1 cellular context compared by ENCODE assay signal in the genomic region with DNA sequence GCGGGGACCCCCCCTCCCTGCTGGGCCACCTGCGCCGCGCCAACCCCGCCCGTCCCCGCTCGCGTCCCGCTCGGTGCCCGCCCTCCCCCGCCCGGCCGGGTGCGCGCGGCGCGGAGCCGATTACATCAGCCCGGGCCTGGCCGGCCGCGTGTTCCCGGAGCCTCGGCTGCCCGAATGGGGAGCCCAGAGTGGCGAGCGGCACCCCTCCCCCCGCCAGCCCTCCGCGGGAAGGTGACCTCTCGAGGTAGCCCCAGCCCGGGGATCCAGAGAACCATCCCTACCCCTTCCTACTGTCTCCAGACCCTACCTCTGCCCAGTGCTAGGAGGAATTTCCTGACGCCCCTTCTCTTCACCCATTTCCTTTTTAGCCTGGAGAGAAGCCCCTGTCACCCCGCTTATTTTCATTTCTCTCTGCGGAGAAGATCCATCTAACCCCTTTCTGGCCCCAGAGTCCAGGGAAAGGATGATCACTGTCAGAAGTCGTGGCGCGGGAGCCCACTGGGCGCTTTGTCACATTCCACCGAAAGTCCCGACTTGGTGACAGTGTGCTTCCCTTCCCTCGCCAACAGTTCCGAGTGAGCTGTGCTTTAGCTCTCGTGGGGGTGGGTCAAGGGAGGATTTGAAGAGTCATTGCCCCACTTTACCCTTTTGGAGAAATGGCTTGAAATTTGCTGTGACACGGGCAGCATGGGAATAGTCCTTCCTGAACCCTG.
TF ChIP-seq lines count a peak whose summit lies in the region.

No MANE protein-coding gene starts in this region.

TF ChIP-seq in HepG2, 621 proteins besides CTCF, POLR2A, EP300 and RAD21 (continued from another document and continues in another):
- no peak; the same call in none of the 2 replicates for TF ChIP-seq ZNF142 (CRISPR knock-in tag; IDR thresholded peaks at IDR 0.05)
- TF ChIP-seq ATF7-NPFF (CRISPR knock-in tag; IDR thresholded peaks at IDR 0.05; ENCODE audit: low read depth): 0 out of 2 replicates have a peak, but pooled peaks have one; percentile 5
- no peak for TF ChIP-seq PCBP2 (optimal IDR thresholded peaks at IDR 0.05; ENCODE audit: low read depth, low read length, poor library complexity, severe bottlenecking)
- TF ChIP-seq, protein P1, sequence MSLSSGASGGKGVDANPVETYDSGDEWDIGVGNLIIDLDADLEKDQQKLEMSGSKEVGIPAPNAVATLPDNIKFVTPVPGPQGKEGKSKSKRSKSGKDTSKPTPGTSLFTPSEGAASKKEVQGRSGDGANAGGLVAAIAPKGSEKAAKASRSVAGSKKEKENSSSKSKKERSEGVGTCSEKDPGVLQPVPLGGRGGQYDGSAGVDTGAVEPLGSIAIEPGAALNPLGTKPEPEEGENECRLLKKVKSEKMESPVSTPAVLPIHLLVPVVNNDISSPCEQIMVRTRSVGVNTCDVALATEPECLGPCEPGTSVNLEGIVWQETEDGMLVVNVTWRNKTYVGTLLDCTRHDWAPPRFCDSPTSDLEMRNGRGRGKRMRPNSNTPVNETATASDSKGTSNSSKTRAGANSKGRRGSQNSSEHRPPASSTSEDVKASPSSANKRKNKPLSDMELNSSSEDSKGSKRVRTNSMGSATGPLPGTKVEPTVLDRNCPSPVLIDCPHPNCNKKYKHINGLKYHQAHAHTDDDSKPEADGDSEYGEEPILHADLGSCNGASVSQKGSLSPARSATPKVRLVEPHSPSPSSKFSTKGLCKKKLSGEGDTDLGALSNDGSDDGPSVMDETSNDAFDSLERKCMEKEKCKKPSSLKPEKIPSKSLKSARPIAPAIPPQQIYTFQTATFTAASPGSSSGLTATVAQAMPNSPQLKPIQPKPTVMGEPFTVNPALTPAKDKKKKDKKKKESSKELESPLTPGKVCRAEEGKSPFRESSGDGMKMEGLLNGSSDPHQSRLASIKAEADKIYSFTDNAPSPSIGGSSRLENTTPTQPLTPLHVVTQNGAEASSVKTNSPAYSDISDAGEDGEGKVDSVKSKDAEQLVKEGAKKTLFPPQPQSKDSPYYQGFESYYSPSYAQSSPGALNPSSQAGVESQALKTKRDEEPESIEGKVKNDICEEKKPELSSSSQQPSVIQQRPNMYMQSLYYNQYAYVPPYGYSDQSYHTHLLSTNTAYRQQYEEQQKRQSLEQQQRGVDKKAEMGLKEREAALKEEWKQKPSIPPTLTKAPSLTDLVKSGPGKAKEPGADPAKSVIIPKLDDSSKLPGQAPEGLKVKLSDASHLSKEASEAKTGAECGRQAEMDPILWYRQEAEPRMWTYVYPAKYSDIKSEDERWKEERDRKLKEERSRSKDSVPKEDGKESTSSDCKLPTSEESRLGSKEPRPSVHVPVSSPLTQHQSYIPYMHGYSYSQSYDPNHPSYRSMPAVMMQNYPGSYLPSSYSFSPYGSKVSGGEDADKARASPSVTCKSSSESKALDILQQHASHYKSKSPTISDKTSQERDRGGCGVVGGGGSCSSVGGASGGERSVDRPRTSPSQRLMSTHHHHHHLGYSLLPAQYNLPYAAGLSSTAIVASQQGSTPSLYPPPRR (CRISPR knock-in tag; IDR thresholded peaks at IDR 0.05; ENCODE audit: borderline replicate concordance): no peak
- no peak for TF ChIP-seq ZNF367 (CRISPR knock-in tag; IDR thresholded peaks at IDR 0.05; ENCODE audit: borderline replicate concordance)
- TF ChIP-seq CCAR2 (optimal IDR thresholded peaks at IDR 0.05; ENCODE audit: low read depth, low read length): peak; percentile 15
- TF ChIP-seq ZSCAN21 (CRISPR knock-in tag; IDR thresholded peaks at IDR 0.05; ENCODE audit: borderline replicate concordance): peak; percentile 9; the same call in 1 of the 2 replicates
- 0 out of 2 replicates have a peak, but pooled peaks have one; percentile 6 for TF ChIP-seq YEATS2 (CRISPR knock-in tag; IDR thresholded peaks at IDR 0.05; ENCODE audit: borderline replicate concordance)
- TF ChIP-seq, protein P2, sequence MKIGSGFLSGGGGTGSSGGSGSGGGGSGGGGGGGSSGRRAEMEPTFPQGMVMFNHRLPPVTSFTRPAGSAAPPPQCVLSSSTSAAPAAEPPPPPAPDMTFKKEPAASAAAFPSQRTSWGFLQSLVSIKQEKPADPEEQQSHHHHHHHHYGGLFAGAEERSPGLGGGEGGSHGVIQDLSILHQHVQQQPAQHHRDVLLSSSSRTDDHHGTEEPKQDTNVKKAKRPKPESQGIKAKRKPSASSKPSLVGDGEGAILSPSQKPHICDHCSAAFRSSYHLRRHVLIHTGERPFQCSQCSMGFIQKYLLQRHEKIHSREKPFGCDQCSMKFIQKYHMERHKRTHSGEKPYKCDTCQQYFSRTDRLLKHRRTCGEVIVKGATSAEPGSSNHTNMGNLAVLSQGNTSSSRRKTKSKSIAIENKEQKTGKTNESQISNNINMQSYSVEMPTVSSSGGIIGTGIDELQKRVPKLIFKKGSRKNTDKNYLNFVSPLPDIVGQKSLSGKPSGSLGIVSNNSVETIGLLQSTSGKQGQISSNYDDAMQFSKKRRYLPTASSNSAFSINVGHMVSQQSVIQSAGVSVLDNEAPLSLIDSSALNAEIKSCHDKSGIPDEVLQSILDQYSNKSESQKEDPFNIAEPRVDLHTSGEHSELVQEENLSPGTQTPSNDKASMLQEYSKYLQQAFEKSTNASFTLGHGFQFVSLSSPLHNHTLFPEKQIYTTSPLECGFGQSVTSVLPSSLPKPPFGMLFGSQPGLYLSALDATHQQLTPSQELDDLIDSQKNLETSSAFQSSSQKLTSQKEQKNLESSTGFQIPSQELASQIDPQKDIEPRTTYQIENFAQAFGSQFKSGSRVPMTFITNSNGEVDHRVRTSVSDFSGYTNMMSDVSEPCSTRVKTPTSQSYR (CRISPR knock-in tag; IDR thresholded peaks at IDR 0.05; ENCODE audit: borderline replicate concordance): peak; percentile 44
- TF ChIP-seq, protein P3, sequence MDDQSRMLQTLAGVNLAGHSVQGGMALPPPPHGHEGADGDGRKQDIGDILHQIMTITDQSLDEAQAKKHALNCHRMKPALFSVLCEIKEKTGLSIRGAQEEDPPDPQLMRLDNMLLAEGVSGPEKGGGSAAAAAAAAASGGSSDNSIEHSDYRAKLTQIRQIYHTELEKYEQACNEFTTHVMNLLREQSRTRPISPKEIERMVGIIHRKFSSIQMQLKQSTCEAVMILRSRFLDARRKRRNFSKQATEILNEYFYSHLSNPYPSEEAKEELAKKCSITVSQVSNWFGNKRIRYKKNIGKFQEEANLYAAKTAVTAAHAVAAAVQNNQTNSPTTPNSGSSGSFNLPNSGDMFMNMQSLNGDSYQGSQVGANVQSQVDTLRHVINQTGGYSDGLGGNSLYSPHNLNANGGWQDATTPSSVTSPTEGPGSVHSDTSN (CRISPR knock-in tag; IDR thresholded peaks at IDR 0.05; ENCODE audit: borderline replicate concordance): no peak
- no peak; the same call in 1 of the 2 replicates for TF ChIP-seq ZNF30 (CRISPR knock-in tag; IDR thresholded peaks at IDR 0.05)
- peak; percentile 10; the same call in 1 of the 2 replicates for TF ChIP-seq ZNF557 (CRISPR knock-in tag; IDR thresholded peaks at IDR 0.05)
- no peak for TF ChIP-seq NCOA5 (CRISPR knock-in tag; IDR thresholded peaks at IDR 0.05)
- TF ChIP-seq CEBPG (CRISPR knock-in tag; IDR thresholded peaks at IDR 0.05): peak; percentile 84
- TF ChIP-seq ZNF576 (CRISPR knock-in tag; IDR thresholded peaks at IDR 0.05): 0 out of 2 replicates have a peak, but pooled peaks have one; percentile 25
- no peak for TF ChIP-seq CBX2 (IDR thresholded peaks at IDR 0.05; ENCODE audit: low read depth, low read length)
- TF ChIP-seq CBX2 (CRISPR knock-in tag; IDR thresholded peaks at IDR 0.05; ENCODE audit: low read depth): no peak
- TF ChIP-seq, protein P4, sequence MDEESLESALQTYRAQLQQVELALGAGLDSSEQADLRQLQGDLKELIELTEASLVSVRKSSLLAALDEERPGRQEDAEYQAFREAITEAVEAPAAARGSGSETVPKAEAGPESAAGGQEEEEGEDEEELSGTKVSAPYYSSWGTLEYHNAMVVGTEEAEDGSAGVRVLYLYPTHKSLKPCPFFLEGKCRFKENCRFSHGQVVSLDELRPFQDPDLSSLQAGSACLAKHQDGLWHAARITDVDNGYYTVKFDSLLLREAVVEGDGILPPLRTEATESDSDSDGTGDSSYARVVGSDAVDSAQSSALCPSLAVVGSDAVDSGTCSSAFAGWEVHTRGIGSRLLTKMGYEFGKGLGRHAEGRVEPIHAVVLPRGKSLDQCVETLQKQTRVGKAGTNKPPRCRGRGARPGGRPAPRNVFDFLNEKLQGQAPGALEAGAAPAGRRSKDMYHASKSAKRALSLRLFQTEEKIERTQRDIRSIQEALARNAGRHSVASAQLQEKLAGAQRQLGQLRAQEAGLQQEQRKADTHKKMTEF (CRISPR knock-in tag; IDR thresholded peaks at IDR 0.05): peak; percentile 3; the same call in 1 of the 2 replicates
- TF ChIP-seq, protein P5, sequence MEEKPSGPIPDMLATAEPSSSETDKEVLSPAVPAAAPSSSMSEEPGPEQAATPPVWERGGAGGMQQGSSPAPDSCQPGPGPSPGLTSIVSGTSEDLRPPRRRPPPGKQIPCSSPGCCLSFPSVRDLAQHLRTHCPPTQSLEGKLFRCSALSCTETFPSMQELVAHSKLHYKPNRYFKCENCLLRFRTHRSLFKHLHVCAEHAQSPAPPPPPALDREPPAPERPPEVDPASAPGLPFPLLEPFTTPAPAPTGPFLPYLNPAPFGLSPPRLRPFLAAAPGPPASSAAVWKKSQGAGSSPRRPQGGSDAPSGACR (CRISPR knock-in tag; IDR thresholded peaks at IDR 0.05): no peak
- TF ChIP-seq, protein P6, sequence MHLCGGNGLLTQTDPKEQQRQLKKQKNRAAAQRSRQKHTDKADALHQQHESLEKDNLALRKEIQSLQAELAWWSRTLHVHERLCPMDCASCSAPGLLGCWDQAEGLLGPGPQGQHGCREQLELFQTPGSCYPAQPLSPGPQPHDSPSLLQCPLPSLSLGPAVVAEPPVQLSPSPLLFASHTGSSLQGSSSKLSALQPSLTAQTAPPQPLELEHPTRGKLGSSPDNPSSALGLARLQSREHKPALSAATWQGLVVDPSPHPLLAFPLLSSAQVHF (CRISPR knock-in tag; IDR thresholded peaks at IDR 0.05): no peak
- no peak for TF ChIP-seq EEA1 (CRISPR knock-in tag; IDR thresholded peaks at IDR 0.05; ENCODE audit: borderline replicate concordance)
- TF ChIP-seq IKZF4 (CRISPR knock-in tag; IDR thresholded peaks at IDR 0.05; ENCODE audit: borderline replicate concordance, low read depth, not compliant biosample characterization): peak; percentile 68
- 0 out of 4 replicates have a peak, but pooled peaks of 1 of the 2 experiments have one; percentile 14 for TF ChIP-seq NR2F1 (CRISPR knock-in tag; IDR thresholded peaks at IDR 0.05)
- no peak for TF ChIP-seq TBL1XR1 (IDR thresholded peaks at IDR 0.05; ENCODE audit: borderline replicate concordance, low read length, partially characterized antibody)
- no peak for TF ChIP-seq ZNF607 (CRISPR knock-in tag; IDR thresholded peaks at IDR 0.05; ENCODE audit: borderline replicate concordance)
- TF ChIP-seq FOXM1 (CRISPR knock-in tag; IDR thresholded peaks at IDR 0.05): no peak
- no peak for TF ChIP-seq ZNF180 (CRISPR knock-in tag; IDR thresholded peaks at IDR 0.05; ENCODE audit: borderline replicate concordance, low read depth)
- TF ChIP-seq ZNF800 (CRISPR knock-in tag; IDR thresholded peaks at IDR 0.05): peak; percentile 70
